Comparison of ENCODE assay signal across 8 cellular contexts in genomic region chr19:11528551-11529341, GRCh38. TPM values are rescaled to one million over a fixed set of nuclear protein-coding genes. Genes with fewer than 3 reads are reported as not detected.
A peak's percentile ranks its signal among the peaks of the same experiment; 100 is the strongest.
DNase-seq lines count a peak whose midpoint lies in the region; ATAC-seq and TF ChIP-seq lines count a peak whose summit lies in the region.

TSS of gene ECSIT (minus strand) at chr19:11529134. CDS start at chr19:11519170, 9,964 bp downstream.

- H4K20me1 ChIP-seq in KMS-11 (ENCODE audit: insufficient read depth): no peaks in the 10 kb centered on the region

- no peaks in the 10 kb centered on the region for H3K36me3 ChIP-seq in KMS-11 (ENCODE audit: insufficient read depth)
- peaks cover 0 to 6% (median 0%) of the 10 kb centered on the region in 3 donors for H3K36me3 ChIP-seq in Peyer's patch
- no peaks in the 10 kb centered on the region for H3K36me3 ChIP-seq in muscle layer of colon (ENCODE audit: insufficient read depth, low read length)

- H3K9ac ChIP-seq in KMS-11 (peak within 1 kb of the TSS; percentile 50; the same call in 1 of the 2 replicates), muscle layer of colon (ENCODE audit: low read length) (peak within 1 kb of the TSS; percentile 82)

- ATAC-seq in GM21737 (IDR thresholded peaks at IDR 0.05; ENCODE audit: unreplicated experiment): peak; percentile 93
- ATAC-seq in esophagus mucosa: peak; percentile 98

- no peaks in the 10 kb centered on the region for H3K79me2 ChIP-seq in KMS-11 (ENCODE audit: insufficient read depth, low read depth)

- no peak for TF ChIP-seq CTCF in KMS-11 (conservative IDR thresholded peaks at IDR 0.05; ENCODE audit: low read depth, low read length)
- TF ChIP-seq CTCF in Peyer's patch (IDR thresholded peaks at IDR 0.05): no peak

- H3K4me1 ChIP-seq in KMS-11 (ENCODE audit: low read depth, poor library complexity, severe bottlenecking): peaks cover 11% of the 10 kb centered on the region
- peaks cover 0 to 19% (median 3%) of the 10 kb centered on the region in 4 donors for H3K4me1 ChIP-seq in Peyer's patch
- H3K4me1 ChIP-seq in muscle layer of colon (ENCODE audit: insufficient read depth, low read length): peaks cover 13% of the 10 kb centered on the region

- H3K27ac ChIP-seq in KMS-11 (peak within 1 kb of the TSS; percentile 44; the same call in 1 of the 2 replicates), Peyer's patch (peak within 1 kb of the TSS; percentile 79 to 95 (median 90)), muscle layer of colon (ENCODE audit: low read depth, low read length) (peak within 1 kb of the TSS; percentile 93)

- peak in 1 of 2 donors; percentile 58 for TF ChIP-seq POLR2A in Peyer's patch (IDR thresholded peaks at IDR 0.05)

- no peaks in the 10 kb centered on the region for H3K9me3 ChIP-seq in Peyer's patch
- no peaks in the 10 kb centered on the region for H3K9me3 ChIP-seq in muscle layer of colon (ENCODE audit: low read length)

- peak within 1 kb of the TSS; percentile 72 for H3K4me2 ChIP-seq in KMS-11

- H3K4me3 ChIP-seq in KMS-11 (IDR thresholded peaks at IDR 0.05; ENCODE audit: insufficient read depth, low read depth, low read length) (no peak within 1 kb of the TSS), Peyer's patch (peak within 1 kb of the TSS; percentile 63 to 95 (median 92)), muscle layer of colon (ENCODE audit: low read depth in 1 of 2, low read length in 2 of 2) (peak within 1 kb of the TSS; percentile 63 to 99)

- no peaks in the 10 kb centered on the region for H3K27me3 ChIP-seq in KMS-11 (ENCODE audit: insufficient read depth, low read depth)
- H3K27me3 ChIP-seq in Peyer's patch: no peaks in the 10 kb centered on the region
- no peaks in the 10 kb centered on the region for H3K27me3 ChIP-seq in muscle layer of colon (ENCODE audit: control insufficient read depth in 1 of 2, insufficient read depth in 2 of 2, low read length in 2 of 2)

- peak within 1 kb of the TSS; percentile 53 for H2AFZ ChIP-seq in KMS-11 (ENCODE audit: low read depth)

- DNase-seq in DMS53 (lab: John Stamatoyannopoulos, UW) (peak; percentile 99), Peyer's patch (peak; percentile 96 to 99 (median 98))
- peak; percentile 96 for DNase-seq in activated T-cell treated with anti-CD3 and anti-CD28 coated beads, Interleukin-2, amount 50 U/mL, for 48 hours
- DNase-seq in stimulated activated CD8-positive, alpha-beta memory T cell treated with anti-CD3 and anti-CD28 coated beads, Interleukin-7, amount 100 ng/mL, for 24 hours (ENCODE audit: low read depth): peak; percentile 80

RNA-seq across cellular contexts. Expression of gene ECSIT, which starts in this region (rescaled TPM):
- 10 to 100 TPM; 50.1 to 94.0 (median 70.4) TPM for total RNA-seq in Peyer's patch
- 32.8 TPM for total RNA-seq in esophagus mucosa
